In genomic region chr16:6701096-6701495, GRCh38 we compare ENCODE assay signal across 7 cellular contexts.
"Had no signal": no experiment of that assay in that cellular context is flagged by ENCODE, and none has a peak within 500 bp of the region (broad histone marks: within the 10 kb centered on the region; RNA-seq: fewer than 3 reads in every experiment).

No MANE protein-coding gene starts in this region.

- H2AFZ ChIP-seq: GM23338 had no signal

- H3K36me3 Mint-ChIP-seq: IgD-negative memory B cell had no signal

- H3K27me3 Mint-ChIP-seq: IgD-negative memory B cell had no signal

- H3K4me2 ChIP-seq: GM23338 had no signal

- H3K4me3 ChIP-seq: GM23338 had no signal

- ATAC-seq: GM23338 had no signal

- H3K4me3 Mint-ChIP-seq: GM23338, H9, IgD-negative memory B cell had no signal

- H3K4me1 Mint-ChIP-seq: IgD-negative memory B cell had no signal

- DNase-seq: H9, HCEC 1CT had no signal

- H3K9me3 Mint-ChIP-seq: H9 had no signal

- FAIRE-seq: H1, H54, HTR-8/SVneo had no signal

- H3K27ac Mint-ChIP-seq: GM23338, H9, IgD-negative memory B cell had no signal
